ENCODE assay signal across 23 cellular contexts in the genomic region with DNA sequence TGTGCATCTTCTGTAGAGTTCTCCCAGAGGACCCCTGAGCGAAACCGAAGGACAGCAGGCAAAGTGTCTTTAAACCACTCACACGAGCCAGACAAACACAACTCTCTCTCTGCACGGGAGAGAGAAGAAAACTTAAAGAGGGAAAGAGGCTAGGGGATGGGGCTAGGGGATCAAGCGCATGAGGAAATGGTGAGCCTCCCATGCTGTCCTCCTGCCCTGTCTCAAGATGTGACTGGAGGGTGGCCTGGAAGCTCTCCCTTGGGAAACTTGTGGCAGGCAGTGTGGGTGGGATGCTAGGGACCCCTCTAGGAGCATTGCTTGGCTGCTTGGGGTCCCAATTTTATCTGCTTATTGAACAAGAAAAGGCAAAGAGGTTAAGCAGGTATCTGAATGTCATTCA. TPM values are rescaled to one million over a fixed set of nuclear protein-coding genes. Genes with fewer than 3 reads are reported as not detected.
"Had no signal": no experiment of that assay in that cellular context is flagged by ENCODE, and none has a peak within 500 bp of the region (broad histone marks: within the 10 kb centered on the region; RNA-seq: fewer than 3 reads in every experiment).

No MANE protein-coding gene starts in this region.

- H3K36me3 ChIP-seq: esophagus muscularis mucosa, heart left ventricle, transverse colon had no signal

- H3K27ac ChIP-seq: esophagus muscularis mucosa, foreskin keratinocyte, heart left ventricle, testis, transverse colon had no signal

- H3K4me3 ChIP-seq: esophagus muscularis mucosa, heart left ventricle, lung, mucosa of descending colon, testis, transverse colon had no signal

- DNase-seq: activated CD4-positive, alpha-beta T cell treated with anti-CD3 and anti-CD28 coated beads, Interleukin-2, amount 50 U/mL, for 1 hour; activated CD8-positive, alpha-beta T cell treated with anti-CD3 and anti-CD28 coated beads for 36 hours; activated gamma-delta T cell; activated naive CD8-positive, alpha-beta T cell treated with anti-CD3 and anti-CD28 coated beads, Interleukin-2, amount 10 ng/mL, durations not matched to agents 7 days and 5 days; activated T-cell treated with anti-CD3 and anti-CD28 coated beads, Interleukin-2, amount 50 U/mL, for 24 hours; amniotic stem cell; caudate nucleus; foreskin keratinocyte; heart left ventricle; hypothalamus; immature natural killer cell; mesendoderm; mucosa of descending colon; retina; stimulated activated CD4-positive, alpha-beta T cell treated with anti-CD3 and anti-CD28 coated beads, Interleukin-15, amount 100 ng/mL, for 24 hours; stimulated activated CD4-positive, alpha-beta T cell treated with anti-CD3 and anti-CD28 coated beads, Interleukin-2, amount 100 ng/mL, for 24 hours; stimulated activated naive CD4-positive, alpha-beta T cell treated with Interleukin-2 at 50 U/mL for 16 hours; T-helper 2 cell; testis; transverse colon had no signal

- H3K4me1 ChIP-seq: esophagus muscularis mucosa, heart left ventricle, testis, transverse colon had no signal

- H3K27me3 ChIP-seq: foreskin keratinocyte, testis, transverse colon had no signal

- H3K9me3 ChIP-seq: esophagus muscularis mucosa, heart left ventricle, mucosa of descending colon, testis, transverse colon had no signal

RNA-seq across cellular contexts. Expression of gene CYP26B1, which starts 44.5 kb away (rescaled TPM):
- total RNA-seq: activated CD8-positive, alpha-beta T cell treated with anti-CD3 and anti-CD28 coated beads for 36 hours; activated naive CD8-positive, alpha-beta T cell treated with anti-CD3 and anti-CD28 coated beads, Interleukin-2, amount 10 ng/mL, durations not matched to agents 7 days and 5 days; natural killer cell treated with Interleukin-12 subunit alpha and Interleukin-12 subunit beta and Interleukin-15 and Interleukin-18, amount 100 ng/mL, for 72 hours had no signal
- polyA plus RNA-seq: immature natural killer cell had no signal
